ENCODE assay signal across 1 cellular context in genomic region chr11:2885017-2885675, GRCh38.
TF ChIP-seq lines count a peak whose summit lies in the region.

No MANE protein-coding gene starts in this region.

TF ChIP-seq in Ishikawa, 13 proteins besides CTCF, POLR2A, EP300 and RAD21 (continued from another document):
- TF ChIP-seq USF1 (IDR thresholded peaks at IDR 0.05) (no peak), NFIC (IDR thresholded peaks at IDR 0.05) (0 out of 2 replicates have a peak, but pooled peaks have one; percentile 5), TCF12 (IDR thresholded peaks at IDR 0.05; ENCODE audit: low read depth) (peak; percentile 37; the same call in 1 of the 2 replicates), CEBPB (IDR thresholded peaks at IDR 0.05) (no peak)
TF ChIP-seq in Ishikawa: peak in this region for 5.
